13 cellular contexts compared by ENCODE assay signal in the genomic region with DNA sequence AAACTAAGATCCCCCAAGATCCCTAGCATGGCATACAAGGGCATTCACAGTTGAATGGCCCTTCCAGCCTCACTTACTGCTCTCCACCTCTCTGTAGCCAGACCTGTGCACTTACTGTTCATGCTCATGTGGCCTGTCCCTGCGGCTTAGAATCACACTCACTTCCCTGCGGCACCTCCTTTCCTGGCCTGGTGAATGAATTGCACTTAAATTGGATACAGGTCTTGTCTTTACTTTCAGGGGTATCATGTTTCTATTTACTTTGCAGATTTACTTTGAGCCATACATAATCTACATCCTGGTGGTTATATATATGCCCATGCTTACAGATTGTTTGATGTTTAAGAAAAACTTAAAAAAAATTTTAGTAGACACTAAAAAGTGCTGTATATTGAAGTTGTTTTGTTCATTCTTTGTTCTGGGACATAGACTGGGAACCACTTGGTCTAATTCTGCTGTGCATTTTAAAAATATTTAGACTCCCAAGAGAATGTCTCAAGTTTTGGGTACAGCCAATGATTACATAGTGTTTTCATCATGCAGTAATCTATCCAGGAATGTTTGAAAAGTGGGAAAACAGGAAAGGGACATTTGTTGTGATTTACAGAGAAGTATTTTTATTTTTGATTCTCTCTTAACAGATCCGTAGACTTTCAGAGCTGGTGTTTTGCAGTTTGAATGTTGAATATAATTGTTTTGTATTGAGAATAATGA.
DNase-seq lines count a peak whose midpoint lies in the region; ATAC-seq and TF ChIP-seq lines count a peak whose summit lies in the region.
"Had no signal": no experiment of that assay in that cellular context is flagged by ENCODE, and none has a peak within 500 bp of the region (broad histone marks: within the 10 kb centered on the region; RNA-seq: fewer than 3 reads in every experiment).

No MANE protein-coding gene starts in this region.

- H3K27ac ChIP-seq in subcutaneous abdominal adipose tissue (ENCODE audit: low read depth, low read length): peak overlapping the region; percentile 61

- H3K36me3 Mint-ChIP-seq in activated T-cell treated with anti-CD3 and anti-CD28 coated beads, Interleukin-2, amount 50 U/mL, for 72 hours (ENCODE audit: insufficient read depth in 2 of 2): peaks cover 4 to 12% of the 10 kb centered on the region in 2 donors

- H3K27ac Mint-ChIP-seq in activated T-cell treated with anti-CD3 and anti-CD28 coated beads, Interleukin-2, amount 50 U/mL, for 72 hours: peak overlapping the region; percentile 74
- H3K27ac Mint-ChIP-seq: activated CD4-positive, alpha-beta memory T cell treated with anti-CD3 and anti-CD28 coated beads for 36 hours had no signal

- no peak overlapping the region for H3K4me3 Mint-ChIP-seq in activated T-cell treated with anti-CD3 and anti-CD28 coated beads, Interleukin-2, amount 50 U/mL, for 72 hours
- H3K4me3 Mint-ChIP-seq: activated CD4-positive, alpha-beta memory T cell treated with anti-CD3 and anti-CD28 coated beads for 36 hours had no signal

- no peaks in the 10 kb centered on the region for H3K9me3 ChIP-seq in subcutaneous abdominal adipose tissue (ENCODE audit: control insufficient read depth in 5 of 5, low read length in 5 of 5)

- intact Hi-C loops in posterior vena cava (cut with DNase I): loop anchor here in 1 of 2 donors (2.0 kb wide), 1 partner anchor 43 kb away; no protein-coding TSS in a partner anchor

- no peak for DNase-seq in activated T-cell treated with anti-CD3 and anti-CD28 coated beads, Interleukin-2, amount 50 U/mL, for 72 hours
- DNase-seq in activated T-cell treated with anti-CD3 and anti-CD28 coated beads, Interleukin-2, amount 50 U/mL, for 48 hours: no peak
- DNase-seq in NCI-H748 treated with DMSO at 0.1 percent for 48 hours (lab: John Stamatoyannopoulos, UW): peak; percentile 7
- peak; percentile 41 for DNase-seq in fibroblast of villous mesenchyme (ENCODE audit: low read depth)
- DNase-seq in KBM-7: no peak
- DNase-seq in posterior vena cava (ENCODE audit: low spot score): no peak
- DNase-seq: activated CD4-positive, alpha-beta memory T cell treated with anti-CD3 and anti-CD28 coated beads for 36 hours; activated naive CD4-positive, alpha-beta T cell treated with Interleukin-2 at 50 U/mL for 16 hours; cortex of kidney; left colon had no signal

- H3K4me3 ChIP-seq in fibroblast of villous mesenchyme (ENCODE audit: low read depth, low read length) (no peak overlapping the region), subcutaneous abdominal adipose tissue (ENCODE audit: low read depth in 1 of 5, low read length in 5 of 5) (peak overlapping the region in 1 of 5 donors; percentile 41)
- H3K4me3 ChIP-seq: K562 had no signal

- TF ChIP-seq CTCF in fibroblast of villous mesenchyme (IDR thresholded peaks at IDR 0.05; ENCODE audit: insufficient read depth, low read depth, low read length): no peak

- ATAC-seq in activated T-cell treated with anti-CD3 and anti-CD28 coated beads, Interleukin-2, amount 50 U/mL, for 72 hours (replicated peaks in 1 of 2): no peak
- no peak for ATAC-seq in HG03432 (IDR thresholded peaks at IDR 0.05; ENCODE audit: unreplicated experiment)
- ATAC-seq: K562, left colon had no signal

- H3K4me1 ChIP-seq in subcutaneous abdominal adipose tissue (ENCODE audit: control insufficient read depth in 5 of 5, insufficient read depth in 5 of 5, low read length in 5 of 5): peaks cover 2 to 16% (median 15%) of the 10 kb centered on the region in 5 donors

- H3K4me1 Mint-ChIP-seq in activated T-cell treated with anti-CD3 and anti-CD28 coated beads, Interleukin-2, amount 50 U/mL, for 72 hours (ENCODE audit: low read depth): no peaks in the 10 kb centered on the region

- in situ Hi-C loops in KBM-7 (cut with MboI; ENCODE audit: low pct_unique_long_range_greater_than_20kb, low sequenced_read_pairs): no loop called here

- no peaks in the 10 kb centered on the region for H3K27me3 ChIP-seq in subcutaneous abdominal adipose tissue (ENCODE audit: control insufficient read depth in 5 of 5, insufficient read depth in 4 of 5, low read length in 5 of 5)

- H3K9ac ChIP-seq in subcutaneous abdominal adipose tissue (ENCODE audit: low read length in 5 of 5): peak overlapping the region in 1 of 5 donors; percentile 40

- H3K9me3 Mint-ChIP-seq in activated T-cell treated with anti-CD3 and anti-CD28 coated beads, Interleukin-2, amount 50 U/mL, for 72 hours: no peaks in the 10 kb centered on the region
- H3K9me3 Mint-ChIP-seq: activated CD4-positive, alpha-beta memory T cell treated with anti-CD3 and anti-CD28 coated beads for 36 hours had no signal

- no peaks in the 10 kb centered on the region for H3K27me3 Mint-ChIP-seq in activated T-cell treated with anti-CD3 and anti-CD28 coated beads, Interleukin-2, amount 50 U/mL, for 72 hours (ENCODE audit: low read depth)
- H3K27me3 Mint-ChIP-seq: activated CD4-positive, alpha-beta memory T cell treated with anti-CD3 and anti-CD28 coated beads for 36 hours had no signal

- peaks cover 26 to 67% (median 42%) of the 10 kb centered on the region in 5 donors for H3K36me3 ChIP-seq in subcutaneous abdominal adipose tissue (ENCODE audit: control insufficient read depth in 5 of 5, insufficient read depth in 5 of 5, low read length in 5 of 5)

Comparison
In these comparisons a context has a peak if more than half of its experiments do, and no peak if none do; other contexts are left out.
1. DNase-seq: peak in NCI-H748 treated with DMSO at 0.1 percent for 48 hours (single experiment) and fibroblast of villous mesenchyme (single experiment); none in activated T-cell treated with anti-CD3 and anti-CD28 coated beads, Interleukin-2, amount 50 U/mL, for 72 hours (0 of 2), activated T-cell treated with anti-CD3 and anti-CD28 coated beads, Interleukin-2, amount 50 U/mL, for 48 hours (0 of 2), KBM-7 (single experiment) and posterior vena cava (single experiment).